ENCODE assay signal across 14 cellular contexts in genomic region chr16:87127766-87128147, GRCh38.
A peak's percentile ranks its signal among the peaks of the same experiment; 100 is the strongest.
DNase-seq lines count a peak whose midpoint lies in the region; ATAC-seq and TF ChIP-seq lines count a peak whose summit lies in the region.
"Had no signal": no experiment of that assay in that cellular context is flagged by ENCODE, and none has a peak within 500 bp of the region (broad histone marks: within the 10 kb centered on the region; RNA-seq: fewer than 3 reads in every experiment).

No MANE protein-coding gene starts in this region.

- no peaks in the 10 kb centered on the region for H3K27me3 Mint-ChIP-seq in activated naive CD8-positive, alpha-beta T cell treated with anti-CD3 and anti-CD28 coated beads, Interleukin-2, amount 50 U/mL, for 24 hours

- DNase-seq in NT2/D1 (ENCODE audit: low read depth, low spot score) (no peak), ascending aorta (ENCODE audit: low spot score in 2 of 2) (no peak), smooth muscle cell (lab: John Stamatoyannopoulos, UW; ENCODE audit: unreplicated experiment) (no peak), NCI-H1105 treated with DMSO at 0.1 percent for 48 hours (lab: John Stamatoyannopoulos, UW) (no peak), cerebellar cortex (ENCODE audit: low spot score) (no peak)
- no peak for DNase-seq in activated naive CD8-positive, alpha-beta T cell treated with anti-CD3 and anti-CD28 coated beads, Interleukin-2, amount 50 U/mL, for 24 hours
- DNase-seq: CD8-positive, alpha-beta memory T cell; NCI-H1436 treated with DMSO at 0.1 percent for 48 hours; NCI-H345; NCI-H526 treated with DMSO at 0.1 percent for 48 hours; OCI-M1; RPMI8226 had no signal

- H3K4me1 Mint-ChIP-seq in activated naive CD8-positive, alpha-beta T cell treated with anti-CD3 and anti-CD28 coated beads, Interleukin-2, amount 50 U/mL, for 24 hours = no peaks in the 10 kb centered on the region
- H3K4me1 Mint-ChIP-seq: CD8-positive, alpha-beta memory T cell; GM23338 had no signal

- peak overlapping the region; percentile 90 to 92 for H3K27ac ChIP-seq in ascending aorta
- H3K27ac ChIP-seq in layer of hippocampus (ENCODE audit: low read depth, low read length) = peak overlapping the region; percentile 55
- H3K27ac ChIP-seq in smooth muscle cell (ENCODE audit: low read depth) = no peak overlapping the region

- H3K4me2 ChIP-seq in smooth muscle cell = peak overlapping the region; percentile 42
- H3K4me2 ChIP-seq: GM23338 had no signal

- H3K9ac ChIP-seq in NT2/D1 (ENCODE audit: insufficient read length, low read depth) = peak overlapping the region; percentile 27
- no peak overlapping the region for H3K9ac ChIP-seq in smooth muscle cell (ENCODE audit: low read depth)

- H3K4me1 ChIP-seq in NT2/D1 (ENCODE audit: insufficient read depth, insufficient read length) = peaks cover 24% of the 10 kb centered on the region
- H3K4me1 ChIP-seq in ascending aorta = peaks cover 17 to 23% of the 10 kb centered on the region in 2 donors
- peaks cover 15% of the 10 kb centered on the region for H3K4me1 ChIP-seq in smooth muscle cell (ENCODE audit: low read depth)

- intact Hi-C loops in ascending aorta (cut with DNase I) = loop anchor here (2.0 to 5.0 kb wide), 4 partner anchors 60 to 563 kb away; no protein-coding TSS in a partner anchor

- H3K9me3 Mint-ChIP-seq in activated naive CD8-positive, alpha-beta T cell treated with anti-CD3 and anti-CD28 coated beads, Interleukin-2, amount 50 U/mL, for 24 hours = no peaks in the 10 kb centered on the region

- no peak for ATAC-seq in activated naive CD8-positive, alpha-beta T cell treated with anti-CD3 and anti-CD28 coated beads, Interleukin-2, amount 50 U/mL, for 24 hours

- no peak overlapping the region for H2AFZ ChIP-seq in smooth muscle cell (ENCODE audit: low read depth)

- H3K4me3 ChIP-seq in NT2/D1 (ENCODE audit: insufficient read length, low read depth) = no peak overlapping the region
- peak overlapping the region in 1 of 2 donors; percentile 39 for H3K4me3 ChIP-seq in ascending aorta
- no peak overlapping the region for H3K4me3 ChIP-seq in smooth muscle cell
- H3K4me3 ChIP-seq: GM23338 had no signal

- H4K20me1 ChIP-seq in smooth muscle cell (ENCODE audit: low read depth) = no peaks in the 10 kb centered on the region

- 90% methylated on average over 6 of the region's 6 CpGs for WGBS in smooth muscle cell (ENCODE audit: low lambda C conversion rate)

- no peak overlapping the region for H3K4me3 Mint-ChIP-seq in activated naive CD8-positive, alpha-beta T cell treated with anti-CD3 and anti-CD28 coated beads, Interleukin-2, amount 50 U/mL, for 24 hours
- H3K4me3 Mint-ChIP-seq: CD8-positive, alpha-beta memory T cell; GM23338 had no signal

- no peaks in the 10 kb centered on the region for H3K36me3 Mint-ChIP-seq in activated naive CD8-positive, alpha-beta T cell treated with anti-CD3 and anti-CD28 coated beads, Interleukin-2, amount 50 U/mL, for 24 hours (ENCODE audit: low read depth)
- H3K36me3 Mint-ChIP-seq: CD8-positive, alpha-beta memory T cell had no signal

- no peak overlapping the region for H3K27ac Mint-ChIP-seq in activated naive CD8-positive, alpha-beta T cell treated with anti-CD3 and anti-CD28 coated beads, Interleukin-2, amount 50 U/mL, for 24 hours
- H3K27ac Mint-ChIP-seq: CD8-positive, alpha-beta memory T cell; GM23338 had no signal

- H3K79me2 ChIP-seq in smooth muscle cell (ENCODE audit: low read depth) = no peaks in the 10 kb centered on the region

- no peaks in the 10 kb centered on the region for H3F3A ChIP-seq in smooth muscle cell (ENCODE audit: low read depth)

- no peak for TF ChIP-seq CTCF in ascending aorta (IDR thresholded peaks at IDR 0.05)
- TF ChIP-seq CTCF in smooth muscle cell (IDR thresholded peaks at IDR 0.05; ENCODE audit: borderline replicate concordance, insufficient read depth, poor library complexity, severe bottlenecking) = no peak

- peaks cover 7% of the 10 kb centered on the region; the same call in 1 of the 2 replicates for H3K9me3 ChIP-seq in NT2/D1 (ENCODE audit: insufficient read depth, low read length)
- no peaks in the 10 kb centered on the region for H3K9me3 ChIP-seq in ascending aorta
- H3K9me3 ChIP-seq in smooth muscle cell (replicated peaks; ENCODE audit: low read depth) = no peaks in the 10 kb centered on the region

- no peaks in the 10 kb centered on the region for H3K36me3 ChIP-seq in NT2/D1 (ENCODE audit: insufficient read depth, insufficient read length, low read length)
- H3K36me3 ChIP-seq in ascending aorta = no peaks in the 10 kb centered on the region
- no peaks in the 10 kb centered on the region for H3K36me3 ChIP-seq in smooth muscle cell (ENCODE audit: low read depth)

- no peaks in the 10 kb centered on the region for H3K27me3 ChIP-seq in NT2/D1 (ENCODE audit: insufficient read depth, insufficient read length)
- no peaks in the 10 kb centered on the region for H3K27me3 ChIP-seq in ascending aorta
- no peaks in the 10 kb centered on the region for H3K27me3 ChIP-seq in layer of hippocampus (ENCODE audit: control insufficient read depth, insufficient read depth, low read length)
- peaks cover 7% of the 10 kb centered on the region for H3K27me3 ChIP-seq in smooth muscle cell (ENCODE audit: low read depth)
